ENCODE assay signal across 12 cellular contexts in genomic region chr3:128009952-128010846, GRCh38. TPM values are rescaled to one million over a fixed set of nuclear protein-coding genes. Genes with fewer than 3 reads are reported as not detected.
DNase-seq lines count a peak whose midpoint lies in the region; ATAC-seq and TF ChIP-seq lines count a peak whose summit lies in the region.
"Had no signal": no experiment of that assay in that cellular context is flagged by ENCODE, and none has a peak within 500 bp of the region (broad histone marks: within the 10 kb centered on the region; RNA-seq: fewer than 3 reads in every experiment).

No MANE protein-coding gene starts in this region.

- H3K27ac ChIP-seq in PC-9 (no peak overlapping the region), epithelial cell of prostate (peak overlapping the region; percentile 86)
- H3K27ac ChIP-seq in CD8-positive, alpha-beta memory T cell (ENCODE audit: low read depth, low read length), result no peak overlapping the region
- H3K27ac ChIP-seq: Peyer's patch, tibial nerve had no signal

- H2AFZ ChIP-seq in PC-9, result no peak overlapping the region

- H3F3A ChIP-seq in PC-9 (ENCODE audit: insufficient read depth, low read depth), result no peaks in the 10 kb centered on the region

- no peaks in the 10 kb centered on the region for H3K9me2 ChIP-seq in PC-9 (ENCODE audit: insufficient read depth)

- H3K79me2 ChIP-seq in PC-9 (ENCODE audit: low read depth), result no peaks in the 10 kb centered on the region

- peaks cover 0 to 4% (median 0%) of the 10 kb centered on the region in 3 donors for H3K4me1 Mint-ChIP-seq in CD8-positive, alpha-beta memory T cell
- no peaks in the 10 kb centered on the region for H3K4me1 Mint-ChIP-seq in CD14-positive monocyte

- H3K4me2 ChIP-seq in PC-9, result 0 out of 2 replicates have a peak overlapping the region, but pooled peaks have one; percentile 50

- POLR2A ChIA-PET in PC-9 (lab: Charles Lee; ENCODE audit: unreplicated experiment), result no interaction called here
- POLR2A ChIA-PET in CD8-positive, alpha-beta memory T cell (lab: Charles Lee), result no interaction called here

- DNase-seq in GM04503 (ENCODE audit: low read depth) (peak; percentile 62), PC-9 (no peak), epithelial cell of prostate (ENCODE audit: low read depth, low spot score) (no peak), omental fat pad (ENCODE audit: low spot score) (no peak), CD14-positive monocyte (ENCODE audit: low spot score) (no peak)
- no peak for DNase-seq in CD8-positive, alpha-beta memory T cell
- DNase-seq: activated gamma-delta T cell had no signal

- H3K4me3 ChIP-seq in PC-9, result no peak overlapping the region
- no peak overlapping the region for H3K4me3 ChIP-seq in CD8-positive, alpha-beta memory T cell (ENCODE audit: low read length)
- H3K4me3 ChIP-seq: Peyer's patch, tibial nerve had no signal

- no peaks in the 10 kb centered on the region for H3K36me3 Mint-ChIP-seq in CD8-positive, alpha-beta memory T cell
- no peaks in the 10 kb centered on the region for H3K36me3 Mint-ChIP-seq in CD14-positive monocyte

- H3K4me1 ChIP-seq in PC-9 (replicated peaks; ENCODE audit: insufficient read depth), result no peaks in the 10 kb centered on the region; the same call in 1 of the 2 replicates
- no peaks in the 10 kb centered on the region for H3K4me1 ChIP-seq in CD8-positive, alpha-beta memory T cell (ENCODE audit: insufficient read depth, low read length)

- CTCF ChIA-PET in PC-9 (lab: Charles Lee), result no interaction called here
- CTCF ChIA-PET in CD8-positive, alpha-beta memory T cell (lab: Charles Lee), result no interaction called here

- no peaks in the 10 kb centered on the region for H3K9me3 ChIP-seq in PC-9 (ENCODE audit: insufficient read depth, low read depth)
- H3K9me3 ChIP-seq in CD8-positive, alpha-beta memory T cell (ENCODE audit: low read length), result no peaks in the 10 kb centered on the region
- H3K9me3 ChIP-seq: Peyer's patch, tibial nerve had no signal

- peaks cover 6 to 23% of the 10 kb centered on the region in 2 donors for H3K27me3 Mint-ChIP-seq in CD8-positive, alpha-beta memory T cell
- H3K27me3 Mint-ChIP-seq in CD14-positive monocyte (ENCODE audit: low read depth in 3 of 3), result peaks cover 4 to 18% (median 15%) of the 10 kb centered on the region in 3 donors

- TF ChIP-seq CTCF in PC-9 (conservative IDR thresholded peaks at IDR 0.05) (no peak), omental fat pad (IDR thresholded peaks at IDR 0.05) (no peak), CD14-positive monocyte (IDR thresholded peaks at IDR 0.05) (no peak)

- no TSS peak for BruUV-seq in PC-9 (replicated peaks; lab: Mats Ljungman, UMichigan)

- H3K27ac Mint-ChIP-seq in CD8-positive, alpha-beta memory T cell, result no peak overlapping the region
- no peak overlapping the region for H3K27ac Mint-ChIP-seq in CD14-positive monocyte
- H3K27ac Mint-ChIP-seq: activated CD8-positive, alpha-beta T cell treated with anti-CD3 and anti-CD28 coated beads for 36 hours had no signal

- no peak overlapping the region for H3K4me3 Mint-ChIP-seq in CD8-positive, alpha-beta memory T cell
- H3K4me3 Mint-ChIP-seq in CD14-positive monocyte, result no peak overlapping the region
- H3K4me3 Mint-ChIP-seq: activated CD8-positive, alpha-beta T cell treated with anti-CD3 and anti-CD28 coated beads for 36 hours had no signal

- H3K36me3 ChIP-seq in PC-9 (ENCODE audit: low read depth), result no peaks in the 10 kb centered on the region
- H3K36me3 ChIP-seq in CD8-positive, alpha-beta memory T cell (ENCODE audit: insufficient read depth, low read length), result no peaks in the 10 kb centered on the region
- H3K36me3 ChIP-seq: Peyer's patch, tibial nerve had no signal

- H3K27me3 ChIP-seq in PC-9 (ENCODE audit: insufficient read depth, low read depth), result no peaks in the 10 kb centered on the region
- H3K27me3 ChIP-seq in CD8-positive, alpha-beta memory T cell (ENCODE audit: insufficient read depth, low read length, poor library complexity, severe bottlenecking), result peaks cover 4% of the 10 kb centered on the region
- H3K27me3 ChIP-seq: Peyer's patch had no signal

- intact Hi-C loops in PC-9 (cut with micrococcal nuclease; ENCODE audit: unreplicated experiment), result loop anchor here (2.0 to 5.0 kb wide), 2 partner anchors 41 to 597 kb away; no protein-coding TSS in a partner anchor
- intact Hi-C loops in CD14-positive monocyte (cut with micrococcal nuclease), result no loop called here

- H4K20me1 ChIP-seq in PC-9 (ENCODE audit: insufficient read depth), result no peaks in the 10 kb centered on the region

- no peaks in the 10 kb centered on the region for H3K9me3 Mint-ChIP-seq in CD8-positive, alpha-beta memory T cell
- peaks cover 0 to 1% (median 0%) of the 10 kb centered on the region in 7 donors for H3K9me3 Mint-ChIP-seq in CD14-positive monocyte
- H3K9me3 Mint-ChIP-seq: activated CD8-positive, alpha-beta T cell treated with anti-CD3 and anti-CD28 coated beads for 36 hours had no signal

- ATAC-seq in omental fat pad (ENCODE audit: low FRiP score) (peak; percentile 66), GM18870 (IDR thresholded peaks at IDR 0.05; ENCODE audit: unreplicated experiment) (no peak), HG02642 (IDR thresholded peaks at IDR 0.05; ENCODE audit: poor library complexity, unreplicated experiment) (no peak)

RNA-seq across cellular contexts. Expression of gene SEC61A1, which starts 42.0 kb away (rescaled TPM):
- total RNA-seq in PC-9 (2021) (110 and 189 TPM in 2 replicates), omental fat pad (100 to 1,000 TPM; 125 to 208 (median 203) TPM)
- 100 to 1,000 TPM; 200 to 208 TPM for total RNA-seq in CD8-positive, alpha-beta memory T cell
- 176 TPM for polyA plus RNA-seq in CD8-positive, alpha-beta memory T cell
- 100 to 1,000 TPM; 114 to 136 TPM for polyA plus RNA-seq in CD14-positive monocyte
